1 cellular context compared by ENCODE assay signal in the genomic region with DNA sequence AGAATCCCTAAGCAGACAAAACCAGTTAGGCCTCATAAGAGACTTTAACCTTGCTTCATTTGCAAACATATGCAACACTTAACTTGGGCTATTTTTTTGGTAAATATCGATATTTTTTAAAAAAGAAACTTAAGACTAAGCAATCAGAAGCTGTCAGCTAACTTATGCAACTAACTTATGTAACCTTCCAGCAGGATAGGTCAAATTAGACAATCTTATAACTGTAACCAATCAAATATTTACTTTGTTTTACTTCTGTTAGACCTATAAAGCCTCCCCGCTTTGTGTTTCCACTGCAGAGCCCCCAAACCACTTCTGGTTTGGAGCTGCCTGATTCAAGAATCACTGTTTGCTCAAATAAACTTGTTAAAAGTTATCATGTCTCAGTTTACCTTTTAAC.
A peak's percentile ranks its signal among the peaks of the same experiment; 100 is the strongest.
TF ChIP-seq lines count a peak whose summit lies in the region.

No MANE protein-coding gene starts in this region.

TF ChIP-seq in HepG2, 621 proteins besides CTCF, POLR2A, EP300 and RAD21 (continued from another document):
- no peak for TF ChIP-seq CENPBD1 (CRISPR knock-in tag; IDR thresholded peaks at IDR 0.05; ENCODE audit: borderline replicate concordance, low read depth)
- TF ChIP-seq, protein P1, sequence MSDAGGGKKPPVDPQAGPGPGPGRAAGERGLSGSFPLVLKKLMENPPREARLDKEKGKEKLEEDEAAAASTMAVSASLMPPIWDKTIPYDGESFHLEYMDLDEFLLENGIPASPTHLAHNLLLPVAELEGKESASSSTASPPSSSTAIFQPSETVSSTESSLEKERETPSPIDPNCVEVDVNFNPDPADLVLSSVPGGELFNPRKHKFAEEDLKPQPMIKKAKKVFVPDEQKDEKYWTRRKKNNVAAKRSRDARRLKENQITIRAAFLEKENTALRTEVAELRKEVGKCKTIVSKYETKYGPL (CRISPR knock-in tag; IDR thresholded peaks at IDR 0.05): peak; percentile 31; the same call in 1 of the 2 replicates
TF ChIP-seq in HepG2: peak in this region for 1.
